In genomic region chr4:6752486-6752829, GRCh38 we compare ENCODE assay signal across 19 cellular contexts. TPM values are rescaled to one million over a fixed set of nuclear protein-coding genes. Genes with fewer than 3 reads are reported as not detected.
DNase-seq lines count a peak whose midpoint lies in the region; ATAC-seq and TF ChIP-seq lines count a peak whose summit lies in the region.
"Had no signal": no experiment of that assay in that cellular context is flagged by ENCODE, and none has a peak within 500 bp of the region (broad histone marks: within the 10 kb centered on the region; RNA-seq: fewer than 3 reads in every experiment).

No MANE protein-coding gene starts in this region.

- H3K4me1 ChIP-seq in CD8-positive, alpha-beta T cell (ENCODE audit: insufficient read depth, low read length), result no peaks in the 10 kb centered on the region
- peaks cover 45 to 48% of the 10 kb centered on the region in 2 donors for H3K4me1 ChIP-seq in mucosa of rectum (ENCODE audit: control insufficient read depth in 2 of 2, insufficient read depth in 2 of 2, low read length in 2 of 2)
- peaks cover 17 to 26% (median 21%) of the 10 kb centered on the region in 4 donors for H3K4me1 ChIP-seq in esophagus muscularis mucosa

- no peaks in the 10 kb centered on the region for H3K9me3 ChIP-seq in CD8-positive, alpha-beta T cell (ENCODE audit: low read length)
- no peaks in the 10 kb centered on the region for H3K9me3 ChIP-seq in mucosa of rectum (ENCODE audit: control insufficient read depth in 2 of 2, low read length in 2 of 2)
- H3K9me3 ChIP-seq in esophagus muscularis mucosa, result no peaks in the 10 kb centered on the region

- CTCF ChIA-PET in CD8-positive, alpha-beta T cell (lab: Charles Lee), result no interaction called here

- no peak for TF ChIP-seq POLR2A in esophagus muscularis mucosa (IDR thresholded peaks at IDR 0.05; ENCODE audit: low read depth)

- peaks cover 18% of the 10 kb centered on the region for H3K4me1 Mint-ChIP-seq in CD8-positive, alpha-beta T cell (ENCODE audit: low read depth)

- H3K27ac Mint-ChIP-seq in CD8-positive, alpha-beta T cell, result no peak overlapping the region

- H3K27ac ChIP-seq in CD8-positive, alpha-beta T cell (ENCODE audit: low read depth, low read length), result no peak overlapping the region
- H3K27ac ChIP-seq in VCaP, result peak overlapping the region; percentile 91
- H3K27ac ChIP-seq in mucosa of rectum (ENCODE audit: low read depth in 2 of 2, low read length in 2 of 2), result peak overlapping the region; percentile 48 to 97
- H3K27ac ChIP-seq in esophagus muscularis mucosa (replicated peaks in 1 of 4), result no peak overlapping the region

- POLR2A ChIA-PET in CD8-positive, alpha-beta T cell (lab: Charles Lee), result no interaction called here

- no peak overlapping the region for H3K4me3 ChIP-seq in CD8-positive, alpha-beta T cell (ENCODE audit: low read depth, low read length)
- H3K4me3 ChIP-seq in mucosa of rectum (ENCODE audit: low read length in 2 of 2) (peak overlapping the region in 1 of 2 donors; percentile 20), esophagus muscularis mucosa (no peak overlapping the region)
- H3K4me3 ChIP-seq: lung had no signal

- ATAC-seq in CD8-positive, alpha-beta T cell, result no peak
- ATAC-seq in GM18511 (IDR thresholded peaks at IDR 0.05; ENCODE audit: unreplicated experiment), result no peak
- ATAC-seq: activated CD4-positive, CD25-positive, alpha-beta regulatory T cell treated with anti-CD3 and anti-CD28 coated beads, Interleukin-2, amount 50 U/mL, for 24 hours had no signal

- WGBS in esophagus muscularis mucosa, result 84% methylated on average over 6 of the region's 6 CpGs

- peak overlapping the region; percentile 29 for H3K4me3 Mint-ChIP-seq in CD8-positive, alpha-beta T cell

- no peak for TF ChIP-seq EP300 in esophagus muscularis mucosa (IDR thresholded peaks at IDR 0.05)

- no peak for DNase-seq in CD8-positive, alpha-beta T cell
- peak; percentile 80 for DNase-seq in NOMO-1 treated with DMSO at 0.1 percent for 48 hours (lab: John Stamatoyannopoulos, UW; ENCODE audit: unreplicated experiment)
- no peak for DNase-seq in HUDEP-2 (lab: John Stamatoyannopoulos, UW; ENCODE audit: unreplicated experiment in 76 of 76)
- no peak for DNase-seq in putamen (ENCODE audit: low spot score)
- DNase-seq in esophagus muscularis mucosa (ENCODE audit: extremely low spot score), result no peak
- DNase-seq: activated CD8-positive, alpha-beta memory T cell treated with anti-CD3 and anti-CD28 coated beads, Interleukin-2, amount 50 U/mL, for 4 hours; activated effector memory CD4-positive, alpha-beta T cell treated with anti-CD3 and anti-CD28 coated beads, Interleukin-2, amount 50 U/mL, for 16 hours; amniotic stem cell; DMS153; NCI-H1417 treated with DMSO at 0.1 percent for 48 hours; NCI-H82; stimulated activated CD4-positive, alpha-beta T cell treated with anti-CD3 and anti-CD28 coated beads, Interleukin-1b, Interleukin-23, amount 100 ng/mL, for 48 hours had no signal

- no peaks in the 10 kb centered on the region for H3K36me3 ChIP-seq in CD8-positive, alpha-beta T cell (ENCODE audit: insufficient read depth, low read length)
- H3K36me3 ChIP-seq in mucosa of rectum (ENCODE audit: control insufficient read depth in 2 of 2, insufficient read depth in 2 of 2, low read length in 2 of 2) (no peaks in the 10 kb centered on the region), esophagus muscularis mucosa (no peaks in the 10 kb centered on the region)

- H3K9ac ChIP-seq in mucosa of rectum (ENCODE audit: low read depth in 1 of 2, low read length in 2 of 2), result no peak overlapping the region

- no peaks in the 10 kb centered on the region for H3K27me3 ChIP-seq in CD8-positive, alpha-beta T cell (ENCODE audit: insufficient read depth, low read length)
- no peaks in the 10 kb centered on the region for H3K27me3 ChIP-seq in mucosa of rectum (ENCODE audit: control insufficient read depth in 2 of 2, insufficient read depth in 2 of 2, low read length in 2 of 2)
- H3K27me3 ChIP-seq in esophagus muscularis mucosa, result no peaks in the 10 kb centered on the region

- no peaks in the 10 kb centered on the region for H3K9me3 Mint-ChIP-seq in CD8-positive, alpha-beta T cell

- intact Hi-C loops in CD8-positive, alpha-beta T cell (cut with DNase I, micrococcal nuclease), result no loop called here
- intact Hi-C loops in esophagus muscularis mucosa (cut with DNase I), result no loop called here

- no peaks in the 10 kb centered on the region for H3K27me3 Mint-ChIP-seq in CD8-positive, alpha-beta T cell (ENCODE audit: low read depth)

- no peak for TF ChIP-seq CTCF in CD8-positive, alpha-beta T cell (IDR thresholded peaks at IDR 0.05)
- TF ChIP-seq CTCF in VCaP (conservative IDR thresholded peaks at IDR 0.05), result no peak
- no peak for TF ChIP-seq CTCF in esophagus muscularis mucosa (IDR thresholded peaks at IDR 0.05)

- H3K36me3 Mint-ChIP-seq in CD8-positive, alpha-beta T cell, result no peaks in the 10 kb centered on the region

RNA-seq across cellular contexts. Expression of gene KIAA0232, which starts 30.1 kb away (rescaled TPM):
- total RNA-seq in CD8-positive, alpha-beta T cell, result 10 to 100 TPM; 18.4 to 19.7 TPM
- 10 to 100 TPM; 34.6 to 54.0 (median 47.8) TPM for total RNA-seq in esophagus muscularis mucosa

RNA-seq across cellular contexts. Expression of gene BLOC1S4, which starts 36.5 kb away (rescaled TPM):
- total RNA-seq in CD8-positive, alpha-beta T cell, result 10 to 100 TPM; 29.7 to 30.7 TPM
- 10 to 100 TPM; 15.8 to 21.9 (median 17.9) TPM for total RNA-seq in esophagus muscularis mucosa

RNA-seq across cellular contexts. Expression of gene MRFAP1L1, which starts 42.8 kb away (rescaled TPM):
- 10 to 100 TPM; 27.5 to 30.0 TPM for total RNA-seq in CD8-positive, alpha-beta T cell
- 10 to 100 TPM; 55.2 to 60.0 (median 57.0) TPM for total RNA-seq in esophagus muscularis mucosa

RNA-seq across cellular contexts. Expression of gene S100P, which starts 58.8 kb away (rescaled TPM):
- total RNA-seq in CD8-positive, alpha-beta T cell, result 1 to 10 TPM; 1.1 to 1.5 TPM
- total RNA-seq in esophagus muscularis mucosa, result under 1 TPM in 1 of 4 donors, not detected in 3; 0.99 TPM
- total RNA-seq: myocyte, osteocyte had no signal

Comparison
In these comparisons a context has a peak if more than half of its experiments do, and no peak if none do; other contexts are left out.
1. H3K27ac ChIP-seq: peak in VCaP (single experiment) and mucosa of rectum (2 of 2); none in CD8-positive, alpha-beta T cell (single experiment) and esophagus muscularis mucosa (0 of 4).